ENCODE assay signal across 8 cellular contexts in the genomic region with DNA sequence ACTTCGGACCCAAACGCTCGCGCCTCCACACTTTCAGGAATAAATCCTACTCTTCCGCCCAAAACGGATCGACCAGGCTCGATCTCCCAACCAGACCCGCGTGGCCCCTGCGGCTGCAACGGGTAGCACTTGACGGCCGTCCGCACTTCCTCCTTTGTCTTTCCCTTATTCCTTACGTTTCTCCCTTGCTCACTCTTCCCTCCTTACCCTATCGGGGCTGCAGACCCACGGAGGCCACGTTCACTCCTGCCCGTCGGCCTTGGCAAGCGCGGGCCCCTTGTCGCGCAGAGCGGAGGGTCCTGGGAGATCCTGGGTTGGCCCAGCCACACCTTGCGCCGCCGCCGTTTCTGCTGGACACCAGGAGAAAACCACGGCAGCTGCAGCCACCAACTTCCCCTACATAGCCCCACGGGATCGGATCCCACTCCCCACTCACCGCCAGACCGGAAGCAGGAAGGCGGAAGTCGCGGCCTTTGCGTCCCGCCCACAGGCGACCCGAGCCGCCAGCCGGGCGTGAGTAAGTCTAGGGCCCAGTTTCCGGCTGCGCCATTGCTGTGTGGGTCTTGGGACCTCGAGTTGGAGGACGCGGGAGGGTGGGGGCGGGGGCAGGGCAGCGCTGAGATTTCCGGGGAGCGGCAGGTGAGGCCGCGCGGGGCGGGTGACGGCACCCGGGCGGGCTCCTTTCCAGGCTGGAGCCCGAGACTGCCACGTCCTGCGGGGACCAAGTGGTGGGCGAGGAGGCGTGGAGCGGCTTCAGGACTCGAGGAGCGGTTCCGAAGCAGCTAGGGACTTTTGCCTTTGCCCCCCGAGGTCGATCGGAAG. TPM values are rescaled to one million over a fixed set of nuclear protein-coding genes. Genes with fewer than 3 reads are reported as not detected.
DNase-seq lines count a peak whose midpoint lies in the region; ATAC-seq and TF ChIP-seq lines count a peak whose summit lies in the region.

A gene with protein sequence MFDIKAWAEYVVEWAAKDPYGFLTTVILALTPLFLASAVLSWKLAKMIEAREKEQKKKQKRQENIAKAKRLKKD (minus strand): TSS at position 459 of the 822 bp plus-strand sequence. CDS start 2,297 bp downstream, outside the sequence.

- no peaks in the 10 kb centered on the region for H3K9me3 Mint-ChIP-seq in chondrocyte (ENCODE audit: low read depth)

- in situ Hi-C loops in GM18951 (cut with MboI; ENCODE audit: low sequenced_read_pairs, unreplicated experiment) = no loop called here

- H3K36me3 ChIP-seq in kidney epithelial cell (ENCODE audit: control insufficient read depth, insufficient read depth, low read length) = no peaks in the 10 kb centered on the region

- TF ChIP-seq POLR2A in GM18951 (IDR thresholded peaks at IDR 0.05; ENCODE audit: extremely low read depth, insufficient read depth, insufficient read length) = peak; percentile 86

- peaks cover 14% of the 10 kb centered on the region for H3K36me3 Mint-ChIP-seq in chondrocyte (ENCODE audit: low read depth)

- peak within 1 kb of the TSS; percentile 95 for H3K4me3 Mint-ChIP-seq in chondrocyte (ENCODE audit: unreplicated experiment)

- H3K4me1 Mint-ChIP-seq in chondrocyte (ENCODE audit: low read depth) = peaks cover 46% of the 10 kb centered on the region

- TF ChIP-seq CTCF in chondrocyte (IDR thresholded peaks at IDR 0.05) (peak; percentile 16), kidney epithelial cell (IDR thresholded peaks at IDR 0.05; ENCODE audit: insufficient read depth, low read length, poor library complexity, severe bottlenecking) (no peak)

- peak within 1 kb of the TSS; percentile 96 for H3K27ac Mint-ChIP-seq in chondrocyte (ENCODE audit: unreplicated experiment)

- H3K27me3 ChIP-seq in kidney epithelial cell (ENCODE audit: control insufficient read depth, insufficient read depth, low read length) = no peaks in the 10 kb centered on the region

- peak; percentile 97 for ATAC-seq in HG03196 (IDR thresholded peaks at IDR 0.05; ENCODE audit: unreplicated experiment)

- H3K4me3 ChIP-seq in kidney epithelial cell (ENCODE audit: low read depth, low read length) = peak within 1 kb of the TSS; percentile 95

- no peaks in the 10 kb centered on the region for H3K27me3 Mint-ChIP-seq in chondrocyte (ENCODE audit: low read depth)

- DNase-seq in AG08396 (ENCODE audit: low spot score) = peak; percentile 90
- DNase-seq in NCI-H446 treated with DMSO at 0.1 percent for 48 hours (lab: John Stamatoyannopoulos, UW) = peak; percentile 62
- DNase-seq in activated CD4-positive, alpha-beta T cell treated with anti-CD3 and anti-CD28 coated beads for 24 hours (ENCODE audit: low read depth in 2 of 2) = peak; percentile 64 to 70
- DNase-seq in chondrocyte (ENCODE audit: low spot score) = peak; percentile 95
- peak; percentile 72 for DNase-seq in kidney epithelial cell (ENCODE audit: low read depth)
- DNase-seq in stimulated activated CD4-positive, alpha-beta T cell treated with anti-CD3 and anti-CD28 coated beads, Interleukin-15, amount 100 ng/mL, for 48 hours (ENCODE audit: low read depth in 2 of 2) = peak; percentile 78 to 81

RNA-seq across cellular contexts. Expression of the gene that starts here (rescaled TPM):
- total RNA-seq in chondrocyte (53.8 to 56.6 TPM (median 54.3 TPM) in 3 replicates), kidney epithelial cell (69.9 and 76.9 TPM in 2 replicates)

Comparison
In these comparisons a context has a peak if more than half of its experiments do, and no peak if none do; other contexts are left out.
1. Peak in every context shown above with its lines: DNase-seq, ATAC-seq and H3K4me3 ChIP-seq.